Comparison of ENCODE assay signal across 26 cellular contexts in the genomic region with DNA sequence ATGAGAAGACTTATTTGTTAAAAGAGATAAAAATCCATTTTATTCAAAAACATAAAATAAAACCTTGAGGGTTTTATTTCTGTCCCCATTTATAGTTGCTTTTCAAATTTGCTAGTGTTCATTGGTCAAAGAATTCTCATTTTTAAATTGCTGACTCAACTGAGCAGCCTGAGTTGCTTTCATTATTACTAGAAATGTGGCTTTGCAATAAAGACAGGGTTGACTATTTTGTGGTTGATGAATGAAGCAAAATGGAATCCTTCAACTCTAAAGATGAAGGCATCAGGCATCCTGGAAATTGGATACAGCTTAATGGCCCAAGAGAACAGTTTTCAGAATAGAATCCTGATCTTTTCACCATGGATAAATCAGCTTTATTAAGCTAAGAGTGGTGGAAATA. TPM values are rescaled to one million over a fixed set of nuclear protein-coding genes. Genes with fewer than 3 reads are reported as not detected.
DNase-seq lines count a peak whose midpoint lies in the region; ATAC-seq, FAIRE-seq and TF ChIP-seq lines count a peak whose summit lies in the region.
"Had no signal": no experiment of that assay in that cellular context is flagged by ENCODE, and none has a peak within 500 bp of the region (broad histone marks: within the 10 kb centered on the region; RNA-seq: fewer than 3 reads in every experiment).

No MANE protein-coding gene starts in this region.

- H2AFZ ChIP-seq in OCI-LY3 (ENCODE audit: low read depth, low read length) (no peak overlapping the region), PC-9 (no peak overlapping the region)

- CTCF ChIA-PET in PC-9 (lab: Charles Lee) = no interaction called here

- H3K27me3 ChIP-seq in OCI-LY3 (ENCODE audit: low read depth, low read length) (no peaks in the 10 kb centered on the region), PC-9 (ENCODE audit: insufficient read depth, low read depth) (0 out of 2 replicates have a peak, but pooled peaks cover 3% of the 10 kb centered on the region)
- H3K27me3 ChIP-seq: esophagus muscularis mucosa, testis had no signal

- H3F3A ChIP-seq in PC-9 (ENCODE audit: insufficient read depth, low read depth) = no peaks in the 10 kb centered on the region

- no peaks in the 10 kb centered on the region for H4K20me1 ChIP-seq in OCI-LY3 (ENCODE audit: insufficient read depth, low read length)
- H4K20me1 ChIP-seq in PC-9 (ENCODE audit: insufficient read depth) = no peaks in the 10 kb centered on the region

- POLR2A ChIA-PET in PC-9 (lab: Charles Lee; ENCODE audit: unreplicated experiment) = no interaction called here

- no peak for TF ChIP-seq POLR2A in GM12892 (IDR thresholded peaks at IDR 0.05; ENCODE audit: low read depth, low read length)

- H3K4me3 ChIP-seq in OCI-LY3 (ENCODE audit: low read length) (no peak overlapping the region), PC-9 (no peak overlapping the region)
- H3K4me3 ChIP-seq: esophagus muscularis mucosa, testis had no signal

- no peaks in the 10 kb centered on the region for H3K36me3 ChIP-seq in OCI-LY3 (replicated peaks; ENCODE audit: low read depth, low read length)
- H3K36me3 ChIP-seq in PC-9 (ENCODE audit: low read depth) = no peaks in the 10 kb centered on the region
- H3K36me3 ChIP-seq: esophagus muscularis mucosa had no signal

- H3K27ac ChIP-seq in OCI-LY3 (ENCODE audit: low read length) = no peak overlapping the region
- no peak overlapping the region for H3K27ac ChIP-seq in PC-9
- H3K27ac ChIP-seq: C4-2B, esophagus muscularis mucosa, testis had no signal

- intact Hi-C loops in PC-9 (cut with micrococcal nuclease; ENCODE audit: unreplicated experiment) = no loop called here

- H3K9ac ChIP-seq in OCI-LY3 (ENCODE audit: low read length) = no peak overlapping the region

- no peaks in the 10 kb centered on the region for H3K9me2 ChIP-seq in PC-9 (ENCODE audit: insufficient read depth)

- TF ChIP-seq CTCF in OCI-LY3 (IDR thresholded peaks at IDR 0.05; ENCODE audit: low read depth, low read length) = no peak
- no peak for TF ChIP-seq CTCF in PC-9 (conservative IDR thresholded peaks at IDR 0.05)

- H3K9me3 ChIP-seq in OCI-LY3 (ENCODE audit: insufficient read depth, low read length) (no peaks in the 10 kb centered on the region), PC-9 (ENCODE audit: insufficient read depth, low read depth) (no peaks in the 10 kb centered on the region)
- H3K9me3 ChIP-seq: esophagus muscularis mucosa, testis had no signal

- H3K4me1 ChIP-seq in OCI-LY3 (ENCODE audit: low read length) (peaks cover 10% of the 10 kb centered on the region), PC-9 (replicated peaks; ENCODE audit: insufficient read depth) (no peaks in the 10 kb centered on the region)
- H3K4me1 ChIP-seq: esophagus muscularis mucosa, testis had no signal

- H3K4me2 ChIP-seq in OCI-LY3 (ENCODE audit: low read length) = 0 out of 2 replicates have a peak overlapping the region, but pooled peaks have one; percentile 11
- H3K4me2 ChIP-seq in PC-9 = no peak overlapping the region

- ATAC-seq in GM18520 (IDR thresholded peaks at IDR 0.05; ENCODE audit: unreplicated experiment) = peak; percentile 46
- ATAC-seq in GM21526 (IDR thresholded peaks at IDR 0.05; ENCODE audit: low FRiP score, unreplicated experiment) = peak; percentile 79
- peak; percentile 45 for ATAC-seq in HG03103 (IDR thresholded peaks at IDR 0.05; ENCODE audit: low read depth, unreplicated experiment)
- ATAC-seq: HCT116, PC-3, right cardiac atrium, T-helper 17 cell had no signal

- DNase-seq in COR-L47 (lab: John Stamatoyannopoulos, UW) (no peak), HuH-7.5 (ENCODE audit: low spot score) (no peak), GM12892 (ENCODE audit: insufficient read length) (no peak), PC-9 (no peak)
- DNase-seq: activated B cell treated with CpG ODN at 0.5 μM for 24 hours; DMS 273 treated with DMSO at 0.1 percent for 48 hours; effector memory CD4-positive, alpha-beta T cell; GF-D8; NCI-H1417 treated with DMSO at 0.1 percent for 48 hours; PC-3; right cardiac atrium; stimulated activated CD4-positive, alpha-beta T cell treated with anti-CD3 and anti-CD28 coated beads, Interleukin-15, amount 100 ng/mL, for 24 hours; T-helper 17 cell; testis had no signal

- BruUV-seq in PC-9 (replicated peaks; lab: Mats Ljungman, UMichigan) = no TSS peak

- FAIRE-seq in GM12892 (lab: Jason Lieb, UNC) = no peak
- FAIRE-seq: GM12891 had no signal

- no peaks in the 10 kb centered on the region for H3K79me2 ChIP-seq in OCI-LY3 (ENCODE audit: low read length)
- H3K79me2 ChIP-seq in PC-9 (ENCODE audit: low read depth) = no peaks in the 10 kb centered on the region

RNA-seq across cellular contexts. Expression of gene PPP3R2, which starts 23.9 kb away (rescaled TPM):
- polyA plus RNA-seq in GM12892 (2012; ENCODE audit: missing spikeins) = not detected
- total RNA-seq in PC-9 (2021) = not detected in 2 replicates
- total RNA-seq: activated B cell treated with CpG ODN at 0.5 μM for 24 hours, chondrocyte, HT1080, osteocyte, PC-3, right cardiac atrium, SK-MEL-5, T-helper 17 cell had no signal
- polyA plus RNA-seq: right cardiac atrium had no signal
